Comparison of ENCODE assay signal across 16 cellular contexts in the genomic region with DNA sequence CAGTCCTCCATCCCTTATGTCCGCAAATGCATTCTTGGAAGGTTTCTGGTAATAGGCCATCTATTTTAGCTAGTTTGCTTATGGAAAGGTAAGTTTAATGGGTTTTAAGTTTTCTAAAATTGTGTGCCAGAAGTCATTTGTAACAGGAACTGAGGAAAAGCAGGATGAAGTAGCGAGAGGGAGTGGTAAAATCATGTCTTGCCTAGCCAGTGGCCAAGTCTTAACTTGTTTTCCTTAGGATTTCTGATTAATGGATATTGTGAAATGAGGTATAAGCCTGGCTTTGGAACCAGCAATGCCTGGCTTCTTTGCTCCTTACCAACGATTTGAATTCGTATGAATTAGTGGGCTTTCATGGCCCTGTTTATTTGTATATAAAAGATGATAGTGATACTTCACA. TPM values are rescaled to one million over a fixed set of nuclear protein-coding genes. Genes with fewer than 3 reads are reported as not detected.
DNase-seq lines count a peak whose midpoint lies in the region; ATAC-seq and TF ChIP-seq lines count a peak whose summit lies in the region.
"Had no signal": no experiment of that assay in that cellular context is flagged by ENCODE, and none has a peak within 500 bp of the region (broad histone marks: within the 10 kb centered on the region; RNA-seq: fewer than 3 reads in every experiment).

No MANE protein-coding gene starts in this region.

- peaks cover 8% of the 10 kb centered on the region for H3K36me3 ChIP-seq in Karpas-422 (ENCODE audit: insufficient read depth, low read length)
- peaks cover 0 to 5% (median 1%) of the 10 kb centered on the region in 3 donors for H3K36me3 ChIP-seq in tibial artery
- peaks cover 2% of the 10 kb centered on the region for H3K36me3 ChIP-seq in neural progenitor cell
- H3K36me3 ChIP-seq: neutrophil had no signal

- peaks cover 91% of the 10 kb centered on the region for H3K4me1 ChIP-seq in Karpas-422 (ENCODE audit: low read length)
- peaks cover 0 to 90% (median 39%) of the 10 kb centered on the region in 4 donors for H3K4me1 ChIP-seq in tibial artery
- peaks cover 11% of the 10 kb centered on the region for H3K4me1 ChIP-seq in neural progenitor cell

- H3K4me2 ChIP-seq in Karpas-422 (ENCODE audit: low read depth, low read length, poor library complexity, severe bottlenecking): peak overlapping the region; percentile 42
- no peak overlapping the region for H3K4me2 ChIP-seq in neural progenitor cell

- H3K27me3 Mint-ChIP-seq in endothelial cell (ENCODE audit: unreplicated experiment) (no peaks in the 10 kb centered on the region), memory B cell (no peaks in the 10 kb centered on the region), neural progenitor cell (ENCODE audit: insufficient read depth, low read depth) (peaks cover 2% of the 10 kb centered on the region)

- H3K36me3 Mint-ChIP-seq in endothelial cell (ENCODE audit: low read depth, unreplicated experiment) (peaks cover 13% of the 10 kb centered on the region), memory B cell (peaks cover 3% of the 10 kb centered on the region), neural progenitor cell (peaks cover 12% of the 10 kb centered on the region)

- TF ChIP-seq CTCF in endothelial cell (IDR thresholded peaks at IDR 0.05; ENCODE audit: unreplicated experiment) (no peak), tibial artery (IDR thresholded peaks at IDR 0.05) (no peak), neural progenitor cell (IDR thresholded peaks at IDR 0.05) (no peak)

- H3K4me3 ChIP-seq in Karpas-422 (ENCODE audit: low read length): no peak overlapping the region
- H3K4me3 ChIP-seq in tibial artery: no peak overlapping the region
- no peak overlapping the region for H3K4me3 ChIP-seq in neural progenitor cell
- H3K4me3 ChIP-seq: lower lobe of right lung had no signal

- H3K9ac ChIP-seq in Karpas-422 (ENCODE audit: low read length): no peak overlapping the region; the same call in 1 of the 2 replicates
- H3K9ac ChIP-seq in neural progenitor cell: no peak overlapping the region

- H3K27ac Mint-ChIP-seq in endothelial cell (ENCODE audit: unreplicated experiment) (peak overlapping the region; percentile 36), memory B cell (peak overlapping the region; percentile 18), neural progenitor cell (no peak overlapping the region)

- H4K20me1 ChIP-seq in Karpas-422 (ENCODE audit: insufficient read depth, low read depth, low read length) (peaks cover 36% of the 10 kb centered on the region), neural progenitor cell (ENCODE audit: low read depth) (peaks cover 70% of the 10 kb centered on the region)

- H3K27me3 ChIP-seq in Karpas-422 (ENCODE audit: low read length) (no peaks in the 10 kb centered on the region), tibial artery (no peaks in the 10 kb centered on the region), neural progenitor cell (no peaks in the 10 kb centered on the region)
- H3K27me3 ChIP-seq: neutrophil had no signal

- H3K9me2 ChIP-seq in Karpas-422 (replicated peaks; ENCODE audit: insufficient read depth, low read length): no peaks in the 10 kb centered on the region

- intact Hi-C loops in tibial artery (cut with DNase I; ENCODE audit: low total_unique reads): no loop called here

- H3K27ac ChIP-seq in Karpas-422 (ENCODE audit: low read length) (peak overlapping the region; percentile 54), tibial artery (peak overlapping the region; percentile 21 to 35), neural progenitor cell (no peak overlapping the region)
- H3K27ac ChIP-seq: lower lobe of right lung, neutrophil had no signal

- H3K9me3 ChIP-seq in Karpas-422 (ENCODE audit: low read length): no peaks in the 10 kb centered on the region
- H3K9me3 ChIP-seq in tibial artery: no peaks in the 10 kb centered on the region
- no peaks in the 10 kb centered on the region for H3K9me3 ChIP-seq in neural progenitor cell (ENCODE audit: low read depth)
- H3K9me3 ChIP-seq: neutrophil had no signal

- H3K4me1 Mint-ChIP-seq in endothelial cell (ENCODE audit: unreplicated experiment) (peaks cover 42% of the 10 kb centered on the region), memory B cell (peaks cover 51% of the 10 kb centered on the region), neural progenitor cell (peaks cover 17% of the 10 kb centered on the region)

- DNase-seq in Karpas-422 (no peak), endothelial cell (ENCODE audit: low spot score) (no peak), memory B cell (ENCODE audit: low spot score in 2 of 2) (no peak), tibial artery (no peak), neural progenitor cell (ENCODE audit: low spot score) (no peak), DMS79 treated with DMSO at 0.1 percent for 48 hours (lab: John Stamatoyannopoulos, UW) (no peak)
- DNase-seq: activated effector memory CD4-positive, alpha-beta T cell treated with Interleukin-2 at 50 U/mL for 16 hours; C1 segment of cervical spinal cord; central memory CD4-positive, alpha-beta T cell; lower lobe of right lung; NCI-H2029; substantia nigra; SW 1271 had no signal

- H3K79me2 ChIP-seq in Karpas-422 (ENCODE audit: low read length) (peaks cover 97% of the 10 kb centered on the region), neural progenitor cell (ENCODE audit: low read depth) (peaks cover 100% of the 10 kb centered on the region)

- H3K9me3 Mint-ChIP-seq in endothelial cell (ENCODE audit: unreplicated experiment) (no peaks in the 10 kb centered on the region), memory B cell (no peaks in the 10 kb centered on the region), neural progenitor cell (peaks cover 8% of the 10 kb centered on the region)

- H3K4me3 Mint-ChIP-seq in endothelial cell (ENCODE audit: unreplicated experiment) (no peak overlapping the region), memory B cell (no peak overlapping the region), neural progenitor cell (no peak overlapping the region)

- ATAC-seq in memory B cell (ENCODE audit: low read depth) (no peak), HG03521 (IDR thresholded peaks at IDR 0.05; ENCODE audit: unreplicated experiment) (no peak)
- ATAC-seq: lower lobe of right lung, Panc1 had no signal

- H2AFZ ChIP-seq in Karpas-422 (ENCODE audit: low read length): no peak overlapping the region
- H2AFZ ChIP-seq in neural progenitor cell (replicated peaks): no peak overlapping the region

- H3F3A ChIP-seq in neural progenitor cell (ENCODE audit: low read depth): no peaks in the 10 kb centered on the region

RNA-seq across cellular contexts. Expression of a gene that starts 7.3 kb away (rescaled TPM):
- 17.0 and 50.3 TPM in 2 replicates for total RNA-seq in Karpas-422 (2014; rRNA removed; shearing (Covaris generic); ENCODE audit: low replicate concordance)
- total RNA-seq in endothelial cell (ENCODE audit: unreplicated experiment) (49.6 TPM), neural progenitor cell (ENCODE audit: low replicate concordance) (32.1 and 32.8 TPM in 2 replicates)
